Comparison of ENCODE assay signal across 18 cellular contexts in genomic region chr11:65634140-65634436, GRCh38. TPM values are rescaled to one million over a fixed set of nuclear protein-coding genes. Genes with fewer than 3 reads are reported as not detected.
"Had no signal": no experiment of that assay in that cellular context is flagged by ENCODE, and none has a peak within 500 bp of the region (broad histone marks: within the 10 kb centered on the region; RNA-seq: fewer than 3 reads in every experiment).

No MANE protein-coding gene starts in this region.

- ATAC-seq: left ventricle myocardium superior, upper lobe of right lung had no signal

- FAIRE-seq: kidney had no signal

- H3K9me3 Mint-ChIP-seq: activated B cell treated with CpG ODN at 0.5 μM for 24 hours; neural crest cell; stimulated activated naive CD8-positive, alpha-beta T cell treated with anti-CD3 and anti-CD28 coated beads, Interleukin-15, Interleukin-2, amounts not matched to agents 100 ng/mL and 50 ng/mL, for 24 hours had no signal

- DNase-seq: activated B cell treated with CpG ODN at 0.5 μM for 24 hours; activated CD8-positive, alpha-beta memory T cell treated with anti-CD3 and anti-CD28 coated beads, Interleukin-2, amount 50 U/mL, for 4 hours; adrenal gland; caudate nucleus; effector memory CD4-positive, alpha-beta T cell; kidney; left ventricle myocardium superior; mesenchymal stem cell; ovary; sigmoid colon; stimulated activated CD4-positive, alpha-beta T cell treated with anti-CD3 and anti-CD28 coated beads, Interleukin-12 subunit alpha, Interleukin-12 subunit beta, amount 100 ng/mL, for 4 hours; upper lobe of right lung had no signal

- H3K27ac Mint-ChIP-seq: activated B cell treated with CpG ODN at 0.5 μM for 24 hours; stimulated activated naive CD8-positive, alpha-beta T cell treated with anti-CD3 and anti-CD28 coated beads, Interleukin-15, Interleukin-2, amounts not matched to agents 100 ng/mL and 50 ng/mL, for 24 hours had no signal

- H3K36me3 ChIP-seq: ovary had no signal

- H3K9me3 ChIP-seq: adrenal gland, ovary, sigmoid colon, upper lobe of right lung had no signal

- H3K27ac ChIP-seq: adrenal gland, coronary artery, epithelial cell of prostate, ovary, sigmoid colon, SK-N-MC, upper lobe of right lung had no signal

- H3K4me3 Mint-ChIP-seq: activated B cell treated with CpG ODN at 0.5 μM for 24 hours; neural crest cell; stimulated activated naive CD8-positive, alpha-beta T cell treated with anti-CD3 and anti-CD28 coated beads, Interleukin-15, Interleukin-2, amounts not matched to agents 100 ng/mL and 50 ng/mL, for 24 hours had no signal

- H3K4me3 ChIP-seq: adrenal gland, coronary artery, ovary, sigmoid colon, SK-N-MC, upper lobe of right lung had no signal

- H3K27me3 ChIP-seq: adrenal gland, ovary, sigmoid colon, upper lobe of right lung had no signal

- H3K27me3 Mint-ChIP-seq: activated B cell treated with CpG ODN at 0.5 μM for 24 hours; stimulated activated naive CD8-positive, alpha-beta T cell treated with anti-CD3 and anti-CD28 coated beads, Interleukin-15, Interleukin-2, amounts not matched to agents 100 ng/mL and 50 ng/mL, for 24 hours had no signal

RNA-seq across cellular contexts. Expression of gene KCNK7, which starts 38.5 kb away (rescaled TPM):
- total RNA-seq: temporal lobe had no signal
